Comparison of ENCODE assay signal across 1 cellular context in the genomic region with DNA sequence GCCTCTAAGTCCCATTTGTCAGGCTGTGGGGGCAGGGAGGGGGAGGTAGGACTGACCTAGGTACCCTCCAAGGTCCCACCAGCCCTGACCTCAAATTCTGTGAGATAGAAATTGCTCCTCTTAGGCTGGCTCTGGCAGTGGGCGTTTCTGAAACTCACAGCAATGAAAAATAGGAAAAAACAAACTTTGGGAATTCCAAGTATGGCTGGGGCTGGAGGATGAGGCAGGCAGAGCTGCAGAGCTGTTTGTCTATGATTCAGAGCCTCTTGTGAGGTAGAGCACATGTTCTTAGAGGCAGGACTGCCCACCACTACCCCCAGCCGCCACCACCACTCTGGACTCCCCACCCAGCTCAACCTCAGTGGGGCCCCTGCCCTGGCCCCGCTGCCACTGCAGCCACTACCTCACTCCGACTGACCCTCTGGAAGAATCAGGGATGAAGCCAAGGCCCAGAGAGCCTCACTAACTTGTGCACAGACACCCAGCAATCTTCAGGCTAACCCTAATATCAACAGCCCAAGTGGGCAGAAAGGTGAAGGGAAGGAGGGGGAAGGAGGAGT.
TF ChIP-seq lines count a peak whose summit lies in the region.

No MANE protein-coding gene starts in this region.

TF ChIP-seq in SK-N-SH treated with all-trans-retinoic acid at 6 μM for 48 hours, 23 proteins besides CTCF, POLR2A, EP300 and RAD21 (continued from another document):
- TF ChIP-seq, protein P1, sequence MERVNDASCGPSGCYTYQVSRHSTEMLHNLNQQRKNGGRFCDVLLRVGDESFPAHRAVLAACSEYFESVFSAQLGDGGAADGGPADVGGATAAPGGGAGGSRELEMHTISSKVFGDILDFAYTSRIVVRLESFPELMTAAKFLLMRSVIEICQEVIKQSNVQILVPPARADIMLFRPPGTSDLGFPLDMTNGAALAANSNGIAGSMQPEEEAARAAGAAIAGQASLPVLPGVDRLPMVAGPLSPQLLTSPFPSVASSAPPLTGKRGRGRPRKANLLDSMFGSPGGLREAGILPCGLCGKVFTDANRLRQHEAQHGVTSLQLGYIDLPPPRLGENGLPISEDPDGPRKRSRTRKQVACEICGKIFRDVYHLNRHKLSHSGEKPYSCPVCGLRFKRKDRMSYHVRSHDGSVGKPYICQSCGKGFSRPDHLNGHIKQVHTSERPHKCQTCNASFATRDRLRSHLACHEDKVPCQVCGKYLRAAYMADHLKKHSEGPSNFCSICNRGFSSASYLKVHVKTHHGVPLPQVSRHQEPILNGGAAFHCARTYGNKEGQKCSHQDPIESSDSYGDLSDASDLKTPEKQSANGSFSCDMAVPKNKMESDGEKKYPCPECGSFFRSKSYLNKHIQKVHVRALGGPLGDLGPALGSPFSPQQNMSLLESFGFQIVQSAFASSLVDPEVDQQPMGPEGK (CRISPR knock-in tag; IDR thresholded peaks at IDR 0.05; ENCODE audit: borderline replicate concordance), result no peak
- TF ChIP-seq ZNF70 (CRISPR knock-in tag; IDR thresholded peaks at IDR 0.05) (no peak), ISL1 (CRISPR knock-in tag; IDR thresholded peaks at IDR 0.05) (no peak), ZFP30 (CRISPR knock-in tag; IDR thresholded peaks at IDR 0.05) (no peak), PPARA (CRISPR knock-in tag; IDR thresholded peaks at IDR 0.05; ENCODE audit: borderline replicate concordance) (no peak)
